Comparison of ENCODE assay signal across 23 cellular contexts in genomic region chr3:172283848-172284357, GRCh38.
"Had no signal": no experiment of that assay in that cellular context is flagged by ENCODE, and none has a peak within 500 bp of the region (broad histone marks: within the 10 kb centered on the region; RNA-seq: fewer than 3 reads in every experiment).

No MANE protein-coding gene starts in this region.

- DNase-seq: cortex of kidney; dorsolateral prefrontal cortex; effector CD8-positive, alpha-beta T cell; foreskin melanocyte; head of caudate nucleus; kidney glomerular epithelial cell; lower lobe of right lung; midbrain; occipital lobe; psoas muscle; retina; stimulated activated naive CD4-positive, alpha-beta T cell; stomach; substantia nigra had no signal

- H3K9me3 ChIP-seq: lower lobe of right lung, psoas muscle, stomach, thoracic aorta had no signal

- H3K27ac ChIP-seq: dorsolateral prefrontal cortex, hepatocyte, lower lobe of right lung, neural progenitor cell, parathyroid adenoma, psoas muscle, thoracic aorta had no signal

- H3K4me2 ChIP-seq: hepatocyte, neural progenitor cell had no signal

- FAIRE-seq: islet of Langerhans, urothelium cell line had no signal

- H3K4me3 ChIP-seq: dorsolateral prefrontal cortex, hepatocyte, lower lobe of right lung, neural progenitor cell, psoas muscle, stomach, thoracic aorta had no signal

- H2AFZ ChIP-seq: hepatocyte, neural progenitor cell, parathyroid adenoma had no signal

- H3K27ac Mint-ChIP-seq: memory B cell, neural progenitor cell, type B pancreatic cell had no signal

- H3K36me3 ChIP-seq: neural progenitor cell, thoracic aorta had no signal

- H3K9ac ChIP-seq: neural progenitor cell, parathyroid adenoma had no signal

- H3K4me3 Mint-ChIP-seq: memory B cell; natural killer cell treated with Interleukin-12 subunit alpha and Interleukin-12 subunit beta and Interleukin-15 and Interleukin-18, amount 100 ng/mL, for 72 hours; neural progenitor cell; type B pancreatic cell had no signal

- H3K4me1 Mint-ChIP-seq: memory B cell had no signal

- H3K9me3 Mint-ChIP-seq: memory B cell; natural killer cell treated with Interleukin-12 subunit alpha and Interleukin-12 subunit beta and Interleukin-15 and Interleukin-18, amount 100 ng/mL, for 72 hours; neural progenitor cell; type B pancreatic cell had no signal

- H3K27me3 Mint-ChIP-seq: memory B cell; natural killer cell treated with Interleukin-12 subunit alpha and Interleukin-12 subunit beta and Interleukin-15 and Interleukin-18, amount 100 ng/mL, for 72 hours had no signal

- H3K27me3 ChIP-seq: dorsolateral prefrontal cortex, hepatocyte, neural progenitor cell, stomach had no signal
